21 cellular contexts compared by ENCODE assay signal in genomic region chr7:134587736-134588135, GRCh38. TPM values are rescaled to one million over a fixed set of nuclear protein-coding genes. Genes with fewer than 3 reads are reported as not detected.
DNase-seq lines count a peak whose midpoint lies in the region; TF ChIP-seq lines count a peak whose summit lies in the region.
"Had no signal": no experiment of that assay in that cellular context is flagged by ENCODE, and none has a peak within 500 bp of the region (broad histone marks: within the 10 kb centered on the region; RNA-seq: fewer than 3 reads in every experiment).

No MANE protein-coding gene starts in this region.

- no peaks in the 10 kb centered on the region for H3K9me2 ChIP-seq in GM23248 (ENCODE audit: insufficient read depth)
- H3K9me2 ChIP-seq: SK-N-SH had no signal

- H3K4me1 ChIP-seq in GM23248 (ENCODE audit: insufficient read depth) (peaks cover 9% of the 10 kb centered on the region; the same call in 1 of the 2 replicates), esophagus muscularis mucosa (no peaks in the 10 kb centered on the region)
- H3K4me1 ChIP-seq: BLaER1, Peyer's patch had no signal

- no peak for TF ChIP-seq POLR2A in esophagus muscularis mucosa (IDR thresholded peaks at IDR 0.05; ENCODE audit: low read depth)

- no peak overlapping the region for H3K4me2 ChIP-seq in GM23248 (ENCODE audit: unreplicated experiment)
- H3K4me2 ChIP-seq: BLaER1, SK-N-SH had no signal

- intact Hi-C loops in esophagus muscularis mucosa (cut with DNase I), result no loop called here

- no peaks in the 10 kb centered on the region for H3K36me3 ChIP-seq in GM23248 (ENCODE audit: low read depth)
- no peaks in the 10 kb centered on the region for H3K36me3 ChIP-seq in esophagus muscularis mucosa
- H3K36me3 ChIP-seq: BLaER1, Peyer's patch had no signal

- H3K27ac ChIP-seq in GM23248 (no peak overlapping the region), esophagus muscularis mucosa (replicated peaks in 1 of 4) (no peak overlapping the region)
- H3K27ac ChIP-seq: BLaER1, Peyer's patch had no signal

- H3K9me3 ChIP-seq in GM23248 (ENCODE audit: low read depth) (no peaks in the 10 kb centered on the region), esophagus muscularis mucosa (no peaks in the 10 kb centered on the region)
- H3K9me3 ChIP-seq: Peyer's patch, SK-N-SH had no signal

- no peak overlapping the region for H3K9ac ChIP-seq in GM23248
- H3K9ac ChIP-seq: BLaER1, SK-N-SH had no signal

- in situ Hi-C loops in GM23248 (cut with MboI), result no loop called here

- no peaks in the 10 kb centered on the region for H3F3A ChIP-seq in GM23248 (ENCODE audit: insufficient read depth)

- no peak overlapping the region for H2AFZ ChIP-seq in GM23248

- TF ChIP-seq CTCF in epithelial cell of esophagus (IDR thresholded peaks at IDR 0.05; ENCODE audit: insufficient read depth, low read depth, low read length, missing control alignments) (no peak), fibroblast of villous mesenchyme (IDR thresholded peaks at IDR 0.05; ENCODE audit: insufficient read depth, low read depth, low read length) (no peak), esophagus muscularis mucosa (IDR thresholded peaks at IDR 0.05) (no peak)

- TF ChIP-seq EP300 in esophagus muscularis mucosa (IDR thresholded peaks at IDR 0.05), result no peak

- DNase-seq in GM23248 (peak; percentile 5), NCI-H2227 treated with DMSO at 0.1 percent for 48 hours (lab: John Stamatoyannopoulos, UW) (peak; percentile 84), epithelial cell of esophagus (ENCODE audit: low read depth) (peak; percentile 59), fibroblast of villous mesenchyme (ENCODE audit: low read depth) (peak; percentile 20), glomerular visceral epithelial cell (ENCODE audit: extremely low spot score) (no peak), esophagus muscularis mucosa (ENCODE audit: extremely low spot score) (no peak), GM03348 (ENCODE audit: low spot score) (no peak)
- no peak for DNase-seq in activated CD4-positive, alpha-beta T cell treated with anti-CD3 and anti-CD28 coated beads, Interleukin-2, amount 50 U/mL, for 48 hours
- DNase-seq: CD8-positive, alpha-beta T cell; DND-41; GOT3; MV-4-11; NCI-H1417 treated with DMSO at 0.1 percent for 48 hours; NCI-H1930; NCI-H345; NCI-H748 treated with DMSO at 0.1 percent for 48 hours; Peyer's patch; SK-N-SH had no signal

- 58 to 77% methylated on average over 2 of the region's 2 CpGs for WGBS in GM23248 (ENCODE audit: low coverage in 1 of 2, low lambda C conversion rate in 2 of 2, missing lambda C conversion rate in 2 of 2), 2 experiments
- WGBS in esophagus muscularis mucosa, result 45% methylated on average over 2 of the region's 2 CpGs

- no peaks in the 10 kb centered on the region for H3K79me2 ChIP-seq in GM23248 (ENCODE audit: insufficient read depth)

- H3K4me3 ChIP-seq in GM23248 (no peak overlapping the region), epithelial cell of esophagus (ENCODE audit: low read length) (no peak overlapping the region), fibroblast of villous mesenchyme (ENCODE audit: low read depth, low read length) (no peak overlapping the region), esophagus muscularis mucosa (no peak overlapping the region)
- H3K4me3 ChIP-seq: BLaER1, GM12878, Peyer's patch had no signal

- no peaks in the 10 kb centered on the region for H4K20me1 ChIP-seq in GM23248 (ENCODE audit: insufficient read depth)
- H4K20me1 ChIP-seq: BLaER1 had no signal

- H3K27me3 ChIP-seq in GM23248 (replicated peaks; ENCODE audit: insufficient read depth) (peaks cover 14% of the 10 kb centered on the region), esophagus muscularis mucosa (no peaks in the 10 kb centered on the region)
- H3K27me3 ChIP-seq: BLaER1, Peyer's patch had no signal

RNA-seq across cellular contexts. Expression of gene AKR1B15, which starts 38.8 kb away (rescaled TPM):
- not detected in 2 replicates for total RNA-seq in GM23248 (2014; rRNA removed; shearing (Covaris generic))
- not detected in 2 replicates for polyA plus RNA-seq in GM23248 (2016; fragmentation: Nextera tagmentation; extraction: Ambion mirVana)
- total RNA-seq in fibroblast of villous mesenchyme, result not detected in 2 replicates
- under 1 TPM in 1 of 4 donors, not detected in 3; 0.17 TPM for total RNA-seq in esophagus muscularis mucosa
- total RNA-seq: CD8-positive, alpha-beta T cell; GM12878; Right ventricle myocardium inferior had no signal
- polyA plus RNA-seq: SK-N-SH had no signal

RNA-seq across cellular contexts. Expression of gene BPGM, which starts 58.9 kb away (rescaled TPM):
- 33.3 and 37.4 TPM in 2 replicates for total RNA-seq in GM23248 (2014; rRNA removed; shearing (Covaris generic))
- 41.3 and 41.6 TPM in 2 replicates for polyA plus RNA-seq in GM23248 (2016; fragmentation: Nextera tagmentation; extraction: Ambion mirVana)
- total RNA-seq in fibroblast of villous mesenchyme (35.8 and 59.2 TPM in 2 replicates), esophagus muscularis mucosa (10 to 100 TPM; 19.1 to 29.4 (median 22.7) TPM)

Comparison
In these comparisons a context has a peak if more than half of its experiments do, and no peak if none do; other contexts are left out.
1. DNase-seq: peak in GM23248 (single experiment), NCI-H2227 treated with DMSO at 0.1 percent for 48 hours (single experiment), epithelial cell of esophagus (single experiment) and fibroblast of villous mesenchyme (single experiment); none in glomerular visceral epithelial cell (single experiment), activated CD4-positive, alpha-beta T cell treated with anti-CD3 and anti-CD28 coated beads, Interleukin-2, amount 50 U/mL, for 48 hours (0 of 2), esophagus muscularis mucosa (single experiment) and GM03348 (single experiment).